Comparison of ENCODE assay signal across 4 cellular contexts in the genomic region with DNA sequence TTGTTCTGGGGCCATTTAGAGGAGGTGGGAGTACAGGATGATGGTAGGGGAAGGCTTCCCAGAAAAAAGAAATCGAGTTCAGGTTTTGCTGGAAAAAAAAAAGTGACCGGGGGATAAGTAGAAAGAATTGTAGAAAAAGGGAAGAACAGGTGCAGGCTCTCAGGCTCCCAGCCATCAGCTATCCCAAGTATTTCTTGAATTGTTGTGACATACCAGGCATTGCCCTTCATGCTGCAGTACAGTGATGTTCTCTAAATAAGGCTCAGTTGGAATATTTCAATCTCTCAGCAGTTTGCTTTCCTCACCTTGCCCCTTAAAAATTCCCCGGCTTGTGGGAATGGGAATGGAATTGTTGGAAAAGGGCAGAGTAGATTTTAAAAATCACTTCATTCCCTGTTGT.
"Had no signal": no experiment of that assay in that cellular context is flagged by ENCODE, and none has a peak within 500 bp of the region (broad histone marks: within the 10 kb centered on the region; RNA-seq: fewer than 3 reads in every experiment).

No MANE protein-coding gene starts in this region.

- H3K27ac ChIP-seq: HL-60 had no signal

- DNase-seq: IMR-90, KBM-7 had no signal

- H3K4me3 ChIP-seq: K562 had no signal
